ENCODE assay signal across 10 cellular contexts in genomic region chr20:38113401-38114325, GRCh38. TPM values are rescaled to one million over a fixed set of nuclear protein-coding genes. Genes with fewer than 3 reads are reported as not detected.
DNase-seq lines count a peak whose midpoint lies in the region; ATAC-seq, FAIRE-seq and TF ChIP-seq lines count a peak whose summit lies in the region.
"Had no signal": no experiment of that assay in that cellular context is flagged by ENCODE, and none has a peak within 500 bp of the region (broad histone marks: within the 10 kb centered on the region; RNA-seq: fewer than 3 reads in every experiment).

No MANE protein-coding gene starts in this region.

- POLR2A ChIA-PET in activated CD4-positive, alpha-beta T cell treated with anti-CD3 and anti-CD28 coated beads for 36 hours (lab: Charles Lee), result no interaction called here

- H3K27ac ChIP-seq in small intestine (ENCODE audit: low read depth in 1 of 2, low read length in 1 of 2), result no peak overlapping the region

- peaks cover 0 to 13% of the 10 kb centered on the region in 2 donors for H3K4me1 ChIP-seq in small intestine (ENCODE audit: control insufficient read depth in 2 of 2, insufficient read depth in 1 of 2, low read depth in 1 of 2, low read length in 1 of 2)

- DNase-seq in activated CD4-positive, alpha-beta T cell treated with anti-CD3 and anti-CD28 coated beads for 36 hours, result peak; percentile 43
- no peak for DNase-seq in activated CD4-positive, alpha-beta T cell treated with anti-CD3 and anti-CD28 coated beads, Interleukin-2, amount 50 U/mL, for 4 hours
- DNase-seq in NCI-H82 (lab: John Stamatoyannopoulos, UW) (peak; percentile 72), choroid plexus epithelial cell (ENCODE audit: low read depth) (peak; percentile 63), small intestine (peak; percentile 27), LoVo (ENCODE audit: low spot score) (no peak), epidermal melanocyte (ENCODE audit: insufficient read length, low spot score) (no peak)

- WGBS in small intestine, 3 donors, result 43 to 56% (median 46%) methylated on average over 10 of the region's 10 CpGs

- no peaks in the 10 kb centered on the region for H3K4me1 Mint-ChIP-seq in activated CD4-positive, alpha-beta T cell treated with anti-CD3 and anti-CD28 coated beads for 36 hours

- CTCF ChIA-PET in activated CD4-positive, alpha-beta T cell treated with anti-CD3 and anti-CD28 coated beads for 36 hours (lab: Charles Lee), result interaction anchor here (0.6 to 1.5 kb wide), 4 partner anchors 9 to 108 kb away, joined by 3 to 4 read pairs (median 3); no protein-coding TSS in a partner anchor

- H3K27me3 Mint-ChIP-seq in activated CD4-positive, alpha-beta T cell treated with anti-CD3 and anti-CD28 coated beads for 36 hours, result no peaks in the 10 kb centered on the region

- H3K9me3 ChIP-seq in small intestine (ENCODE audit: control insufficient read depth, low read depth), result no peaks in the 10 kb centered on the region

- H3K4me3 Mint-ChIP-seq in activated CD4-positive, alpha-beta T cell treated with anti-CD3 and anti-CD28 coated beads for 36 hours, result no peak overlapping the region

- peak; percentile 58 for TF ChIP-seq CTCF in choroid plexus epithelial cell (conservative IDR thresholded peaks at IDR 0.05; ENCODE audit: low read depth, low read length)

- no peak for FAIRE-seq in small intestine (lab: Jason Lieb, UNC)
- FAIRE-seq: D721Med had no signal

- H3K9me3 Mint-ChIP-seq in activated CD4-positive, alpha-beta T cell treated with anti-CD3 and anti-CD28 coated beads for 36 hours (ENCODE audit: low read depth), result no peaks in the 10 kb centered on the region

- no peak for ATAC-seq in activated CD4-positive, alpha-beta T cell treated with anti-CD3 and anti-CD28 coated beads for 36 hours
- no peak for ATAC-seq in HG03565 (IDR thresholded peaks at IDR 0.05; ENCODE audit: unreplicated experiment)
- ATAC-seq: left colon had no signal

- H3K27ac Mint-ChIP-seq in activated CD4-positive, alpha-beta T cell treated with anti-CD3 and anti-CD28 coated beads for 36 hours, result no peak overlapping the region

- no peaks in the 10 kb centered on the region for H3K27me3 ChIP-seq in small intestine (ENCODE audit: control insufficient read depth in 2 of 2, insufficient read depth in 2 of 2, low read length in 2 of 2)

- no peak overlapping the region for H3K4me3 ChIP-seq in choroid plexus epithelial cell (ENCODE audit: low read depth, low read length)
- no peak overlapping the region for H3K4me3 ChIP-seq in small intestine (ENCODE audit: low read depth in 1 of 2, low read length in 2 of 2)

- H3K36me3 ChIP-seq in small intestine (ENCODE audit: control insufficient read depth in 2 of 2, insufficient read depth in 2 of 2, low read length in 2 of 2), result no peaks in the 10 kb centered on the region

- H3K36me3 Mint-ChIP-seq in activated CD4-positive, alpha-beta T cell treated with anti-CD3 and anti-CD28 coated beads for 36 hours (ENCODE audit: low read depth), result no peaks in the 10 kb centered on the region

- intact Hi-C loops in activated CD4-positive, alpha-beta T cell treated with anti-CD3 and anti-CD28 coated beads for 36 hours (cut with DNase I, micrococcal nuclease), result no loop called here

RNA-seq across cellular contexts. Expression of gene TGM2, which starts 51.4 kb away (rescaled TPM):
- total RNA-seq in activated CD4-positive, alpha-beta T cell treated with anti-CD3 and anti-CD28 coated beads for 36 hours, result under 1 TPM; 0.04 to 0.09 TPM
- polyA plus RNA-seq in small intestine, result 10 to 100 TPM; 19.7 to 92.7 (median 25.5) TPM

Comparison
In these comparisons a context has a peak if more than half of its experiments do, and no peak if none do; other contexts are left out.
1. DNase-seq: peak in activated CD4-positive, alpha-beta T cell treated with anti-CD3 and anti-CD28 coated beads for 36 hours (single experiment), NCI-H82 (single experiment), choroid plexus epithelial cell (single experiment) and small intestine (single experiment); none in activated CD4-positive, alpha-beta T cell treated with anti-CD3 and anti-CD28 coated beads, Interleukin-2, amount 50 U/mL, for 4 hours (0 of 2), LoVo (single experiment) and epidermal melanocyte (single experiment).